18 cellular contexts compared by ENCODE assay signal in genomic region chr11:78066471-78066870, GRCh38. TPM values are rescaled to one million over a fixed set of nuclear protein-coding genes. Genes with fewer than 3 reads are reported as not detected.
A peak's percentile ranks its signal among the peaks of the same experiment; 100 is the strongest.
DNase-seq lines count a peak whose midpoint lies in the region; ATAC-seq and TF ChIP-seq lines count a peak whose summit lies in the region.
"Had no signal": no experiment of that assay in that cellular context is flagged by ENCODE, and none has a peak within 500 bp of the region (broad histone marks: within the 10 kb centered on the region; RNA-seq: fewer than 3 reads in every experiment).

No MANE protein-coding gene starts in this region.

- ATAC-seq in lower lobe of right lung (no peak), GM18520 (IDR thresholded peaks at IDR 0.05; ENCODE audit: unreplicated experiment) (no peak)
- ATAC-seq: HCT116 had no signal

- peaks cover 4% of the 10 kb centered on the region for H3K4me1 Mint-ChIP-seq in CD14-positive monocyte
- H3K4me1 Mint-ChIP-seq in progenitor cell of endocrine pancreas (ENCODE audit: low read depth), result no peaks in the 10 kb centered on the region

- H3K4me1 ChIP-seq in HEK293 (ENCODE audit: control insufficient read depth, insufficient read depth, low read length) (no peaks in the 10 kb centered on the region), right atrium auricular region (peaks cover 0 to 4% of the 10 kb centered on the region in 2 donors), lower lobe of right lung (no peaks in the 10 kb centered on the region)

- POLR2A ChIA-PET in HEK293 (lab: Yijun Ruan, JAX), result no interaction called here

- H3K27ac Mint-ChIP-seq in CD14-positive monocyte (peak overlapping the region in 4 of 7 donors; percentile 7 to 57 (median 25)), progenitor cell of endocrine pancreas (peak overlapping the region; percentile 59)

- no peak overlapping the region for H3K27ac ChIP-seq in HEK293 (ENCODE audit: extremely low read depth, low read depth, low read length)
- no peak overlapping the region for H3K27ac ChIP-seq in right atrium auricular region
- H3K27ac ChIP-seq in lower lobe of right lung, result no peak overlapping the region
- H3K27ac ChIP-seq: BLaER1 treated with 17β-estradiol and CSF1 and Interleukin-3, amounts not matched to agents 10 nM and 100 nM; GM23248 had no signal

- TF ChIP-seq CTCF in CD14-positive monocyte (IDR thresholded peaks at IDR 0.05), result no peak
- TF ChIP-seq CTCF in HEK293 (tag by site-specific recombination; IDR thresholded peaks at IDR 0.05), result no peak
- no peak for TF ChIP-seq CTCF in NB4 (IDR thresholded peaks at IDR 0.05; ENCODE audit: low read depth, low read length)
- TF ChIP-seq CTCF in progenitor cell of endocrine pancreas (IDR thresholded peaks at IDR 0.05; ENCODE audit: unreplicated experiment), result no peak
- TF ChIP-seq CTCF in right atrium auricular region (IDR thresholded peaks at IDR 0.05), result no peak
- TF ChIP-seq CTCF in lower lobe of right lung (IDR thresholded peaks at IDR 0.05), result no peak

- H3K9me3 Mint-ChIP-seq in CD14-positive monocyte (no peaks in the 10 kb centered on the region), progenitor cell of endocrine pancreas (ENCODE audit: low read depth) (no peaks in the 10 kb centered on the region)
- H3K9me3 Mint-ChIP-seq: CD4-positive, alpha-beta memory T cell had no signal

- CTCF ChIA-PET in HEK293 (lab: Yijun Ruan, JAX), result interaction anchor here (0.6 kb wide), 1 partner anchor 477 kb away, joined by 3 read pairs; no protein-coding TSS in a partner anchor

- H3K4me3 Mint-ChIP-seq in CD14-positive monocyte, result no peak overlapping the region
- no peak overlapping the region for H3K4me3 Mint-ChIP-seq in progenitor cell of endocrine pancreas (ENCODE audit: low read depth)
- H3K4me3 Mint-ChIP-seq: CD4-positive, alpha-beta memory T cell had no signal

- H3K36me3 ChIP-seq in HEK293 (ENCODE audit: control insufficient read depth in 2 of 2, insufficient read depth in 1 of 2, low read length in 2 of 2) (peaks cover 2 to 36% of the 10 kb centered on the region in 2 experiments), right atrium auricular region (peaks cover 13% of the 10 kb centered on the region), lower lobe of right lung (peaks cover 43% of the 10 kb centered on the region)

- H3K4me3 ChIP-seq in HEK293 (ENCODE audit: low read depth, low read length), result no peak overlapping the region
- no peak overlapping the region for H3K4me3 ChIP-seq in NB4 (ENCODE audit: low read depth, low read length)
- no peak overlapping the region for H3K4me3 ChIP-seq in right atrium auricular region
- H3K4me3 ChIP-seq in lower lobe of right lung, result no peak overlapping the region
- H3K4me3 ChIP-seq: BLaER1 treated with 17β-estradiol and CSF1 and Interleukin-3, amounts not matched to agents 10 nM and 100 nM; GM23248 had no signal

- no peak for TF ChIP-seq POLR2A in NB4 (IDR thresholded peaks at IDR 0.05; ENCODE audit: extremely low read depth, insufficient read length)

- peaks cover 37 to 44% of the 10 kb centered on the region in 2 donors for H3K36me3 Mint-ChIP-seq in CD14-positive monocyte
- H3K36me3 Mint-ChIP-seq in progenitor cell of endocrine pancreas (ENCODE audit: insufficient read depth), result peaks cover 15% of the 10 kb centered on the region

- H3K9me3 ChIP-seq in HEK293 (ENCODE audit: control insufficient read depth, insufficient read depth, low read depth, low read length), result no peaks in the 10 kb centered on the region
- no peaks in the 10 kb centered on the region for H3K9me3 ChIP-seq in right atrium auricular region
- H3K9me3 ChIP-seq in lower lobe of right lung, result no peaks in the 10 kb centered on the region
- H3K9me3 ChIP-seq: BLaER1 treated with 17β-estradiol and CSF1 and Interleukin-3, amounts not matched to agents 10 nM and 100 nM had no signal

- H3K27me3 Mint-ChIP-seq in CD14-positive monocyte (ENCODE audit: low read depth in 3 of 3) (peaks cover 0 to 1% (median 0%) of the 10 kb centered on the region in 3 donors), progenitor cell of endocrine pancreas (no peaks in the 10 kb centered on the region)
- H3K27me3 Mint-ChIP-seq: CD4-positive, alpha-beta memory T cell had no signal

- intact Hi-C loops in CD14-positive monocyte (cut with micrococcal nuclease) (no loop called here), lower lobe of right lung (cut with DNase I) (no loop called here)

- no peak for DNase-seq in CD14-positive monocyte (ENCODE audit: low spot score)
- DNase-seq in NB4 (ENCODE audit: low read depth), result peak; percentile 72
- DNase-seq in progenitor cell of endocrine pancreas (ENCODE audit: low spot score, unreplicated experiment), result no peak
- no peak for DNase-seq in right atrium auricular region (ENCODE audit: low spot score)
- DNase-seq in lower lobe of right lung, result no peak
- DNase-seq: ACHN; CD4-positive, alpha-beta memory T cell; DMS153; DMS79 treated with DMSO at 0.1 percent for 48 hours; GDM1; GM23248; IMR-90; KBM-7 had no signal

- H3K27me3 ChIP-seq in right atrium auricular region (no peaks in the 10 kb centered on the region), lower lobe of right lung (ENCODE audit: low read depth) (no peaks in the 10 kb centered on the region)
- H3K27me3 ChIP-seq: BLaER1 treated with 17β-estradiol and CSF1 and Interleukin-3, amounts not matched to agents 10 nM and 100 nM had no signal

TF ChIP-seq in HEK293, 187 proteins besides CTCF, POLR2A, EP300 and RAD21:
- no peak for TF ChIP-seq ZNF169 (tag by site-specific recombination; IDR thresholded peaks at IDR 0.05)
- 0 out of 2 replicates have a peak, but pooled peaks have one; percentile 72 for TF ChIP-seq ZNF600 (tag by site-specific recombination; IDR thresholded peaks at IDR 0.05)

RNA-seq across cellular contexts. Expression of gene THRSP, which starts 2.8 kb away (rescaled TPM):
- polyA plus RNA-seq in CD14-positive monocyte, result not detected
- not detected in 2 replicates for total RNA-seq in progenitor cell of endocrine pancreas
- 1 to 10 TPM in 1 of 2 donors, not detected in 1; 1.9 TPM for total RNA-seq in right atrium auricular region
- not detected for total RNA-seq in lower lobe of right lung
- total RNA-seq: A172; CD4-positive, alpha-beta memory T cell; GM23248; IMR-90 had no signal
- polyA plus RNA-seq: GM23248, IMR-90 had no signal

RNA-seq across cellular contexts. Expression of gene NDUFC2, which starts 13.2 kb away (rescaled TPM):
- 100 to 1,000 TPM; 209 to 219 TPM for polyA plus RNA-seq in CD14-positive monocyte
- total RNA-seq in progenitor cell of endocrine pancreas (177 TPM in 2 replicates), right atrium auricular region (100 to 1,000 TPM; 154 to 163 TPM), lower lobe of right lung (130 TPM)

RNA-seq across cellular contexts. Expression of gene KCTD14, which starts 43.4 kb away (rescaled TPM):
- under 1 TPM; 0.14 to 0.33 TPM for polyA plus RNA-seq in CD14-positive monocyte
- total RNA-seq in progenitor cell of endocrine pancreas (5.4 and 8.9 TPM in 2 replicates), right atrium auricular region (1 to 10 TPM in 1 of 2 donors, under 1 TPM in 1; 0.59 to 3.6 TPM), lower lobe of right lung (12.3 TPM)
- polyA plus RNA-seq: CD4-positive, alpha-beta memory T cell had no signal
